In the genomic region with DNA sequence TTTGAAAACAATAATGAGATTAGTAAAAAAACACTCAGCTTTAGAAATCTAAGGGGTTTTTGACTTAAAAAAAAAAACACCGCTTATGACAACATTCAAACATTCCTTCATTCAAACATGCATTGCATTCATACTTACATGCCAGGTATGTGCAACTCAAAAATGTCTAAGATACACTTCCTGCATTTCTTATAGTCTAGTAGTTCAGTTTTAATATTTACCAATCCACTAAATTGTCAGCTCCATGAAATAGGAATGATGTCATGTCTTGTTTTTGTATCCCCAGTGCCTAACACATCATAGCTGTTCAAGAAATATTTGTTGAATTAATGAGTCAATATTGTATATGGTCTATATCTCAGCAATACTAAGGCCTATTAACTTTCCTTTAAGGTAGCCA, we compare ENCODE assay signal across 1 cellular context.
TF ChIP-seq lines count a peak whose summit lies in the region.

No MANE protein-coding gene starts in this region.

TF ChIP-seq in HepG2, 621 proteins besides CTCF, POLR2A, EP300 and RAD21:
- TF ChIP-seq NR3C1 (CRISPR knock-in tag; IDR thresholded peaks at IDR 0.05) (no peak), ADNP (CRISPR knock-in tag; IDR thresholded peaks at IDR 0.05) (no peak), ZNF101 (CRISPR knock-in tag; IDR thresholded peaks at IDR 0.05; ENCODE audit: borderline replicate concordance, low read depth) (no peak), ATF7 (IDR thresholded peaks at IDR 0.05) (0 out of 2 replicates have a peak, but pooled peaks have one; percentile 15), ATF7 (CRISPR knock-in tag; IDR thresholded peaks at IDR 0.05) (no peak), FOXA3 (CRISPR knock-in tag; IDR thresholded peaks at IDR 0.05) (no peak)
